Comparison of ENCODE assay signal across 8 cellular contexts in genomic region chr1:174021611-174022079, GRCh38. TPM values are rescaled to one million over a fixed set of nuclear protein-coding genes. Genes with fewer than 3 reads are reported as not detected.
A peak's percentile ranks its signal among the peaks of the same experiment; 100 is the strongest.
DNase-seq lines count a peak whose midpoint lies in the region; ATAC-seq and TF ChIP-seq lines count a peak whose summit lies in the region.

No MANE protein-coding gene starts in this region.

- H3K27me3 Mint-ChIP-seq in CD4-positive, alpha-beta memory T cell = no peaks in the 10 kb centered on the region

- CTCF ChIA-PET in CD4-positive, alpha-beta memory T cell (lab: Charles Lee; ENCODE audit: partially characterized antibody) = interaction anchor here (1.3 to 1.9 kb wide), 3 partner anchors 131 to 1277 kb away, joined by 3 to 6 read pairs (median 5); no protein-coding TSS in a partner anchor

- H3K4me1 ChIP-seq in CD4-positive, alpha-beta memory T cell (ENCODE audit: insufficient read depth, low read length) = peaks cover 48% of the 10 kb centered on the region
- peaks cover 1% of the 10 kb centered on the region; the same call in 1 of the 2 replicates for H3K4me1 ChIP-seq in iPS DF 6.9 (ENCODE audit: control insufficient read depth, insufficient read depth, low read length)

- H3K27me3 ChIP-seq in CD4-positive, alpha-beta memory T cell (ENCODE audit: insufficient read depth, low read length) = no peaks in the 10 kb centered on the region
- no peaks in the 10 kb centered on the region for H3K27me3 ChIP-seq in iPS DF 6.9 (ENCODE audit: control insufficient read depth, insufficient read depth, low read length)

- H3K9me3 Mint-ChIP-seq in CD4-positive, alpha-beta memory T cell = peaks cover 0 to 2% (median 0%) of the 10 kb centered on the region in 8 donors

- WGBS in iPS DF 6.9 (ENCODE audit: insufficient coverage, insufficient read length) = no CpG with 5 or more reads among the region's 35 CpGs

- H3K36me3 ChIP-seq in CD4-positive, alpha-beta memory T cell (ENCODE audit: insufficient read depth, low read length) = no peaks in the 10 kb centered on the region
- no peaks in the 10 kb centered on the region for H3K36me3 ChIP-seq in iPS DF 6.9 (ENCODE audit: control insufficient read depth, insufficient read depth, low read length)

- POLR2A ChIA-PET in CD4-positive, alpha-beta memory T cell (lab: Charles Lee; ENCODE audit: partially characterized antibody) = interaction anchor here (0.8 to 3.3 kb wide), 21 partner anchors 10 to 1489 kb away, joined by 3 to 41 read pairs (median 5); partner anchors contain the start of genes CACYBP, CENPL, DARS2 and GAS5

- ATAC-seq in GM19395 (IDR thresholded peaks at IDR 0.05; ENCODE audit: unreplicated experiment) (peak; percentile 47), HG03442 (IDR thresholded peaks at IDR 0.05; ENCODE audit: unreplicated experiment) (peak; percentile 35), sciatic nerve (peak; percentile 46)

- DNase-seq in CD4-positive, alpha-beta memory T cell = peak in 2 of 5 donors; percentile 39 to 66
- DNase-seq in SK-MEL-5 (ENCODE audit: low read depth, low spot score) (peak; percentile 39), astrocyte of the cerebellum (ENCODE audit: low read depth) (no peak), iPS DF 6.9 (ENCODE audit: low read depth, low spot score) (no peak), sciatic nerve (ENCODE audit: low spot score) (peak; percentile 67), GF-D8 (lab: John Stamatoyannopoulos, UW) (no peak)

- peak overlapping the region; percentile 65 to 68 for H3K4me3 ChIP-seq in CD4-positive, alpha-beta memory T cell (ENCODE audit: low read length in 2 of 2)
- H3K4me3 ChIP-seq in astrocyte of the cerebellum (ENCODE audit: low read depth, low read length) = peak overlapping the region; percentile 82
- H3K4me3 ChIP-seq in iPS DF 6.9 (ENCODE audit: low read length) = peak overlapping the region; percentile 72

- H3K27ac ChIP-seq in CD4-positive, alpha-beta memory T cell (ENCODE audit: low read depth, low read length) = peak overlapping the region; percentile 80
- no peak overlapping the region for H3K27ac ChIP-seq in iPS DF 6.9 (ENCODE audit: low read length)

- in situ Hi-C loops in SK-MEL-5 (cut with HindIII; ENCODE audit: low pct_unique_long_range_greater_than_20kb, low sequenced_read_pairs) = no loop called here
- in situ Hi-C loops in astrocyte of the cerebellum (cut with HindIII; ENCODE audit: low sequenced_read_pairs) = no loop called here

- intact Hi-C loops in CD4-positive, alpha-beta memory T cell (cut with micrococcal nuclease) = loop anchor here (1.0 to 5.0 kb wide), 6 partner anchors 46 to 1489 kb away; partner anchors contain the start of genes PRDX6, RABGAP1L, SUCO and ZBTB37
- intact Hi-C loops in sciatic nerve (cut with DNase I) = no loop called here

- no peak for TF ChIP-seq CTCF in astrocyte of the cerebellum (IDR thresholded peaks at IDR 0.05; ENCODE audit: low read depth, low read length, missing control alignments)

- H3K4me3 Mint-ChIP-seq in CD4-positive, alpha-beta memory T cell = peak overlapping the region; percentile 95 to 100 (median 98)

- H3K36me3 Mint-ChIP-seq in CD4-positive, alpha-beta memory T cell = peaks cover 3 to 18% of the 10 kb centered on the region in 2 donors

- no peaks in the 10 kb centered on the region for H3K9me3 ChIP-seq in CD4-positive, alpha-beta memory T cell (ENCODE audit: control insufficient read depth in 1 of 2, low read length in 2 of 2)
- no peaks in the 10 kb centered on the region for H3K9me3 ChIP-seq in iPS DF 6.9 (ENCODE audit: control insufficient read depth, insufficient read depth, low read length)

- H3K27ac Mint-ChIP-seq in CD4-positive, alpha-beta memory T cell = peak overlapping the region; percentile 92 to 99 (median 96)

- peaks cover 34 to 67% (median 45%) of the 10 kb centered on the region in 4 donors for H3K4me1 Mint-ChIP-seq in CD4-positive, alpha-beta memory T cell

RNA-seq across cellular contexts. Expression of gene RC3H1, which starts 0.5 kb away (rescaled TPM):
- 10 to 100 TPM; 49.2 TPM for total RNA-seq in CD4-positive, alpha-beta memory T cell
- polyA plus RNA-seq in CD4-positive, alpha-beta memory T cell = 1 to 10 TPM; 2.0 to 4.8 TPM
- 25.3 and 30.0 TPM in 2 replicates for total RNA-seq in SK-MEL-5 (2014; rRNA removed; shearing (Covaris generic))
- polyA plus RNA-seq in SK-MEL-5 (2015; cell fraction: cytosol; rRNA removed) = 7.6 and 8.7 TPM in 2 replicates
- polyA plus RNA-seq in SK-MEL-5 (2015; cell fraction: nucleus; rRNA removed) = 19.1 and 21.0 TPM in 2 replicates
- 47.6 TPM for total RNA-seq in sciatic nerve

Comparison
In these comparisons a context has a peak if more than half of its experiments do, and no peak if none do; other contexts are left out.
1. DNase-seq: peak in SK-MEL-5 (single experiment) and sciatic nerve (single experiment); none in astrocyte of the cerebellum (single experiment), iPS DF 6.9 (single experiment) and GF-D8 (single experiment).
2. Peak in every context shown above with its lines, with median percentiles within 50 percentile points of each other: H3K4me3 ChIP-seq and ATAC-seq.